Comparison of ENCODE assay signal across 17 cellular contexts in genomic region chr10:82757907-82758306, GRCh38.
DNase-seq lines count a peak whose midpoint lies in the region; ATAC-seq and TF ChIP-seq lines count a peak whose summit lies in the region.
"Had no signal": no experiment of that assay in that cellular context is flagged by ENCODE, and none has a peak within 500 bp of the region (broad histone marks: within the 10 kb centered on the region; RNA-seq: fewer than 3 reads in every experiment).

No MANE protein-coding gene starts in this region.

- no peak for ATAC-seq in WTC11
- no peak for ATAC-seq in HG03095 (IDR thresholded peaks at IDR 0.05; ENCODE audit: unreplicated experiment)

- H3K4me3 Mint-ChIP-seq in WTC11, result no peak overlapping the region
- H3K4me3 Mint-ChIP-seq: CD4-positive, alpha-beta T cell had no signal

- 0 out of 2 replicates have a peak overlapping the region, but pooled peaks have one; percentile 39 for H3K27ac Mint-ChIP-seq in WTC11
- H3K27ac Mint-ChIP-seq: CD4-positive, alpha-beta T cell had no signal

- POLR2A ChIA-PET in WTC11 (lab: Charles Lee), result no interaction called here

- DNase-seq in NCI-H748 (lab: John Stamatoyannopoulos, UW; ENCODE audit: unreplicated experiment) (peak; percentile 21), NCI-H748 treated with DMSO at 0.1 percent for 48 hours (lab: John Stamatoyannopoulos, UW) (no peak), WTC11 (ENCODE audit: low spot score) (no peak), kidney glomerular epithelial cell (lab: John Stamatoyannopoulos, UW) (peak; percentile 30), retina (peak; percentile 56), hypothalamus (lab: John Stamatoyannopoulos, UW) (no peak), DMS 273 treated with DMSO at 0.1 percent for 48 hours (lab: John Stamatoyannopoulos, UW) (no peak)
- DNase-seq: ACHN; Caco-2; CD4-positive, alpha-beta T cell; MV-4-11; NCI-H1694; NCI-H2081; NCI-H82; OCI-M1; SJCRH30 had no signal

- peaks cover 13% of the 10 kb centered on the region for H3K9me3 Mint-ChIP-seq in WTC11

- peaks cover 5% of the 10 kb centered on the region; the same call in 1 of the 2 replicates for H3K36me3 Mint-ChIP-seq in WTC11

- H3K27me3 Mint-ChIP-seq in WTC11 (ENCODE audit: low read depth), result no peaks in the 10 kb centered on the region
- H3K27me3 Mint-ChIP-seq: CD4-positive, alpha-beta T cell had no signal

- no peak for TF ChIP-seq CTCF in WTC11 (IDR thresholded peaks at IDR 0.05)

- peaks cover 46% of the 10 kb centered on the region for H3K4me1 Mint-ChIP-seq in WTC11

- CTCF ChIA-PET in WTC11 (lab: Charles Lee), result no interaction called here

TF ChIP-seq in WTC11, 78 proteins besides CTCF, POLR2A, EP300 and RAD21:
- no peak for TF ChIP-seq ATF6 (CRISPR knock-in tag; IDR thresholded peaks at IDR 0.05)
- no peak for TF ChIP-seq ZNF512 (CRISPR knock-in tag; IDR thresholded peaks at IDR 0.05; ENCODE audit: borderline replicate concordance)

Comparison
In these comparisons a context has a peak if more than half of its experiments do, and no peak if none do; other contexts are left out.
1. DNase-seq: peak in NCI-H748 (single experiment), kidney glomerular epithelial cell (single experiment) and retina (single experiment); none in NCI-H748 treated with DMSO at 0.1 percent for 48 hours (single experiment), WTC11 (single experiment), hypothalamus (0 of 51) and DMS 273 treated with DMSO at 0.1 percent for 48 hours (single experiment).